10 cellular contexts compared by ENCODE assay signal in the genomic region with DNA sequence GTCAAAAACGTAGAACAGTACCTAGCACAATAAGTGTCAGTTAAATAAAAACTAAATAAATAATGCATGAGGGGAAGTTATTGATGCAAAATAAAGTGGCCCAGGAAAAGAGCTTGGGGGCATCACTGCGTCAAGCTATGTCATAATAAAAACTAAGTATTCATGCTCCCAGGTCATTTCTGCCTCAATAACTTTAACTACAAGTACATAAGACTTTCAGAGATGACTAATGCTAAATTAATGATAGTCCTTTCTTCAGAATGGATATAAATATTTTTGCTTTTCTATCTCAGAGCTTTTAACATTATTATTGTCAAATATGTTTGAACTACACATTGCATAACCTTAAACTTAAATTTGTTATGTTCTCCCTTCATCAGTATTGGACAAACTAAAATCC.
"Had no signal": no experiment of that assay in that cellular context is flagged by ENCODE, and none has a peak within 500 bp of the region (broad histone marks: within the 10 kb centered on the region; RNA-seq: fewer than 3 reads in every experiment).

No MANE protein-coding gene starts in this region.

- H3K4me1 ChIP-seq: HAP-1 had no signal

- H3K4me2 ChIP-seq: GM23338 had no signal

- ATAC-seq: GM23338, HCT116, HepG2, K562 had no signal

- H3K36me3 ChIP-seq: HAP-1 had no signal

- H3K27ac ChIP-seq: HL-60 had no signal

- FAIRE-seq: H1, HepG2, K562 had no signal

- H3K4me3 ChIP-seq: GM23338, HAP-1, K562 had no signal

- H3K9me3 ChIP-seq: HAP-1 had no signal

- DNase-seq: H7, HFFc6, KG1 had no signal

- H2AFZ ChIP-seq: GM23338 had no signal
